1 cellular context compared by ENCODE assay signal in the genomic region with DNA sequence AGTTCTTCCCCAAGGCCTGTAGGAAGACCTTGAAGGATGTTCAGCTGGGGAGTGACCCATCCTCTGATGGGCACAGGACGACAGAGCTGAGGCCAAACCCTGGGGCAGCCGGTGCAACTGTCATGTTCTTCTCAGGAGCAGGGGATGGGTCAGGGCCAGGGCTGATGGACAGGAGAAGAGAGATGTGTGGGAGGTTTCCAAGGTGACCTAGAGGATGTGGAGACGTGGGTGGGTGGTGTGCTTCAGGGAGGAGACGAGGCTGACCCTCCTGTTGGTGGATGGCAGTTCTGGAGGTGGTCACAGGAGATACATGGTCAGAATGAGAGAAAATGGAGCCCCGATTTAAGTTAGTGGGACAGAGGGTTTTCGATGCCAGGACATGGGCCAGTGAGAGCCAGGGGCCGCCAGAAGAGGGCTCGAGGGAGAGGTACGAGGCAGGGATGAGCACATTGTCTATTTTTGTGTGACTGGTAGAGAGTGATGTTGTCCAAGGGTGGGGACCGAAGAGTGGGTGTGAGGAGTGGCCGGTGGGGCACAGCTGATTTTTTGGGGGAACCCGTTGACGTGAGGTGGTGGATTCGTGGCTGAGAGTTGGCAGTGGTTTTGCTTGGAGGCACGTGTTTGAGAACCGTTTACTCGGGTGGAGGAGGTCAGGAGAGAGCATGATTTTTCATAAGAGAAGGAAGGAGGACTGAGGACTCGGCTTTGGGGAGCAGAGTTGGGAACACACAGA.
TF ChIP-seq lines count a peak whose summit lies in the region.

No MANE protein-coding gene starts in this region.

TF ChIP-seq in GM23338, 12 proteins besides CTCF, POLR2A, EP300 and RAD21 (continued from another document):
- TF ChIP-seq, protein P1, sequence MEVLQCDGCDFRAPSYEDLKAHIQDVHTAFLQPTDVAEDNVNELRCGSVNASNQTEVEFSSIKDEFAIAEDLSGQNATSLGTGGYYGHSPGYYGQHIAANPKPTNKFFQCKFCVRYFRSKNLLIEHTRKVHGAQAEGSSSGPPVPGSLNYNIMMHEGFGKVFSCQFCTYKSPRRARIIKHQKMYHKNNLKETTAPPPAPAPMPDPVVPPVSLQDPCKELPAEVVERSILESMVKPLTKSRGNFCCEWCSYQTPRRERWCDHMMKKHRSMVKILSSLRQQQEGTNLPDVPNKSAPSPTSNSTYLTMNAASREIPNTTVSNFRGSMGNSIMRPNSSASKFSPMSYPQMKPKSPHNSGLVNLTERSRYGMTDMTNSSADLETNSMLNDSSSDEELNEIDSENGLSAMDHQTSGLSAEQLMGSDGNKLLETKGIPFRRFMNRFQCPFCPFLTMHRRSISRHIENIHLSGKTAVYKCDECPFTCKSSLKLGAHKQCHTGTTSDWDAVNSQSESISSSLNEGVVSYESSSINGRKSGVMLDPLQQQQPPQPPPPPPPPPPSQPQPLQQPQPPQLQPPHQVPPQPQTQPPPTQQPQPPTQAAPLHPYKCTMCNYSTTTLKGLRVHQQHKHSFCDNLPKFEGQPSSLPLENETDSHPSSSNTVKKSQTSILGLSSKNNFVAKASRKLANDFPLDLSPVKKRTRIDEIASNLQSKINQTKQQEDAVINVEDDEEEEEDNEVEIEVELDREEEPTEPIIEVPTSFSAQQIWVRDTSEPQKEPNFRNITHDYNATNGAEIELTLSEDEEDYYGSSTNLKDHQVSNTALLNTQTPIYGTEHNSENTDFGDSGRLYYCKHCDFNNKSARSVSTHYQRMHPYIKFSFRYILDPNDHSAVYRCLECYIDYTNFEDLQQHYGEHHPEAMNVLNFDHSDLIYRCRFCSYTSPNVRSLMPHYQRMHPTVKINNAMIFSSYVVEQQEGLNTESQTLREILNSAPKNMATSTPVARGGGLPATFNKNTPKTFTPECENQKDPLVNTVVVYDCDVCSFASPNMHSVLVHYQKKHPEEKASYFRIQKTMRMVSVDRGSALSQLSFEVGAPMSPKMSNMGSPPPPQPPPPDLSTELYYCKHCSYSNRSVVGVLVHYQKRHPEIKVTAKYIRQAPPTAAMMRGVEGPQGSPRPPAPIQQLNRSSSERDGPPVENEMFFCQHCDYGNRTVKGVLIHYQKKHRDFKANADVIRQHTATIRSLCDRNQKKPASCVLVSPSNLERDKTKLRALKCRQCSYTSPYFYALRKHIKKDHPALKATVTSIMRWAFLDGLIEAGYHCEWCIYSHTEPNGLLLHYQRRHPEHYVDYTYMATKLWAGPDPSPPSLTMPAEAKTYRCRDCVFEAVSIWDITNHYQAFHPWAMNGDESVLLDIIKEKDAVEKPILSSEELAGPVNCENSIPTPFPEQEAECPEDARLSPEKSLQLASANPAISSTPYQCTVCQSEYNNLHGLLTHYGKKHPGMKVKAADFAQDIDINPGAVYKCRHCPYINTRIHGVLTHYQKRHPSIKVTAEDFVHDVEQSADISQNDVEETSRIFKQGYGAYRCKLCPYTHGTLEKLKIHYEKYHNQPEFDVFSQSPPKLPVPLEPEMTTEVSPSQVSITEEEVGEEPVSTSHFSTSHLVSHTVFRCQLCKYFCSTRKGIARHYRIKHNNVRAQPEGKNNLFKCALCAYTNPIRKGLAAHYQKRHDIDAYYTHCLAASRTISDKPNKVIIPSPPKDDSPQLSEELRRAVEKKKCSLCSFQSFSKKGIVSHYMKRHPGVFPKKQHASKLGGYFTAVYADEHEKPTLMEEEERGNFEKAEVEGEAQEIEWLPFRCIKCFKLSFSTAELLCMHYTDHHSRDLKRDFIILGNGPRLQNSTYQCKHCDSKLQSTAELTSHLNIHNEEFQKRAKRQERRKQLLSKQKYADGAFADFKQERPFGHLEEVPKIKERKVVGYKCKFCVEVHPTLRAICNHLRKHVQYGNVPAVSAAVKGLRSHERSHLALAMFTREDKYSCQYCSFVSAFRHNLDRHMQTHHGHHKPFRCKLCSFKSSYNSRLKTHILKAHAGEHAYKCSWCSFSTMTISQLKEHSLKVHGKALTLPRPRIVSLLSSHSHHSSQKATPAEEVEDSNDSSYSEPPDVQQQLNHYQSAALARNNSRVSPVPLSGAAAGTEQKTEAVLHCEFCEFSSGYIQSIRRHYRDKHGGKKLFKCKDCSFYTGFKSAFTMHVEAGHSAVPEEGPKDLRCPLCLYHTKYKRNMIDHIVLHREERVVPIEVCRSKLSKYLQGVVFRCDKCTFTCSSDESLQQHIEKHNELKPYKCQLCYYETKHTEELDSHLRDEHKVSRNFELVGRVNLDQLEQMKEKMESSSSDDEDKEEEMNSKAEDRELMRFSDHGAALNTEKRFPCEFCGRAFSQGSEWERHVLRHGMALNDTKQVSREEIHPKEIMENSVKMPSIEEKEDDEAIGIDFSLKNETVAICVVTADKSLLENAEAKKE (CRISPR knock-in tag; IDR thresholded peaks at IDR 0.05): no peak
- TF ChIP-seq CREB1 (CRISPR knock-in tag; IDR thresholded peaks at IDR 0.05; ENCODE audit: low read depth) (no peak), ZNF331 (CRISPR knock-in tag; IDR thresholded peaks at IDR 0.05; ENCODE audit: low read depth) (no peak), EZH2phosphoT487 (IDR thresholded peaks at IDR 0.05; ENCODE audit: unreplicated experiment) (no peak)
- TF ChIP-seq, protein P2, sequence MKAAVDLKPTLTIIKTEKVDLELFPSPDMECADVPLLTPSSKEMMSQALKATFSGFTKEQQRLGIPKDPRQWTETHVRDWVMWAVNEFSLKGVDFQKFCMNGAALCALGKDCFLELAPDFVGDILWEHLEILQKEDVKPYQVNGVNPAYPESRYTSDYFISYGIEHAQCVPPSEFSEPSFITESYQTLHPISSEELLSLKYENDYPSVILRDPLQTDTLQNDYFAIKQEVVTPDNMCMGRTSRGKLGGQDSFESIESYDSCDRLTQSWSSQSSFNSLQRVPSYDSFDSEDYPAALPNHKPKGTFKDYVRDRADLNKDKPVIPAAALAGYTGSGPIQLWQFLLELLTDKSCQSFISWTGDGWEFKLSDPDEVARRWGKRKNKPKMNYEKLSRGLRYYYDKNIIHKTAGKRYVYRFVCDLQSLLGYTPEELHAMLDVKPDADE (IDR thresholded peaks at IDR 0.05): no peak
